Comparison of ENCODE assay signal across 8 cellular contexts in genomic region chr6:99393698-99394531, GRCh38. TPM values are rescaled to one million over a fixed set of nuclear protein-coding genes. Genes with fewer than 3 reads are reported as not detected.
DNase-seq lines count a peak whose midpoint lies in the region; ATAC-seq and TF ChIP-seq lines count a peak whose summit lies in the region.

A gene with protein sequence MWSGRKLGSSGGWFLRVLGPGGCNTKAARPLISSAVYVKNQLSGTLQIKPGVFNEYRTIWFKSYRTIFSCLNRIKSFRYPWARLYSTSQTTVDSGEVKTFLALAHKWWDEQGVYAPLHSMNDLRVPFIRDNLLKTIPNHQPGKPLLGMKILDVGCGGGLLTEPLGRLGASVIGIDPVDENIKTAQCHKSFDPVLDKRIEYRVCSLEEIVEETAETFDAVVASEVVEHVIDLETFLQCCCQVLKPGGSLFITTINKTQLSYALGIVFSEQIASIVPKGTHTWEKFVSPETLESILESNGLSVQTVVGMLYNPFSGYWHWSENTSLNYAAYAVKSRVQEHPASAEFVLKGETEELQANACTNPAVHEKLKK (minus strand): TSS chr6:99394195. CDS start chr6:99394179, 16 bp downstream.

- peak within 1 kb of the TSS; percentile 89 for H3K4me3 ChIP-seq in AG10803 (ENCODE audit: low read length)
- H3K4me3 ChIP-seq in colonic mucosa: peak within 1 kb of the TSS; percentile 80

- no peaks in the 10 kb centered on the region for H3K9me3 ChIP-seq in colonic mucosa

- intact Hi-C loops in colonic mucosa (cut with DNase I): no loop called here
- intact Hi-C loops in left colon (cut with DNase I, micrococcal nuclease): no loop called here

- DNase-seq in AG10803 (ENCODE audit: low read depth): peak; percentile 73
- peak; percentile 54 for DNase-seq in NCI-H446 treated with DMSO at 0.1 percent for 48 hours (lab: John Stamatoyannopoulos, UW)
- peak; percentile 73 for DNase-seq in activated CD4-positive, alpha-beta T cell treated with anti-CD3 and anti-CD28 coated beads for 48 hours
- peak; percentile 79 for DNase-seq in colonic mucosa
- peak; percentile 49 to 76 for DNase-seq in left colon
- peak; percentile 34 to 58 for DNase-seq in stimulated activated CD4-positive, alpha-beta T cell treated with anti-CD3 and anti-CD28 coated beads, Interleukin-1b, Interleukin-23, amount 100 ng/mL, for 4 hours (ENCODE audit: low read depth in 2 of 2)

- peak; percentile 88 for ATAC-seq in GM18909 (IDR thresholded peaks at IDR 0.05; ENCODE audit: poor library complexity, unreplicated experiment)
- peak; percentile 74 for ATAC-seq in HG03159 (IDR thresholded peaks at IDR 0.05; ENCODE audit: unreplicated experiment)
- ATAC-seq in left colon: peak; percentile 82

- H3K36me3 ChIP-seq in colonic mucosa: no peaks in the 10 kb centered on the region

- H3K27ac ChIP-seq in colonic mucosa: peak within 1 kb of the TSS; percentile 48

- H3K27me3 ChIP-seq in colonic mucosa: no peaks in the 10 kb centered on the region

- H3K9ac ChIP-seq in colonic mucosa (ENCODE audit: low read depth in 2 of 2, low read length in 2 of 2): peak within 1 kb of the TSS; percentile 74 to 85

- TF ChIP-seq CTCF in AG10803 (conservative IDR thresholded peaks at IDR 0.05; ENCODE audit: low read length) (no peak; the same call in 1 of the 2 replicates), colonic mucosa (IDR thresholded peaks at IDR 0.05) (no peak)

- H3K4me1 ChIP-seq in colonic mucosa: no peaks in the 10 kb centered on the region

RNA-seq across cellular contexts. Expression of the gene that starts here (rescaled TPM):
- total RNA-seq in colonic mucosa: 10 to 100 TPM in 1 of 2 donors, 1 to 10 TPM in 1; 8.5 to 15.9 TPM
- total RNA-seq in left colon: 10 to 100 TPM in 1 of 2 donors, 1 to 10 TPM in 1; 8.3 to 11.6 TPM

Comparison
In these comparisons a context has a peak if more than half of its experiments do, and no peak if none do; other contexts are left out.
1. Peak in every context shown above with its lines: DNase-seq, ATAC-seq, H3K4me3 ChIP-seq and H3K27ac ChIP-seq.